In genomic region chr19:2744113-2744512, GRCh38 we compare ENCODE assay signal across 29 cellular contexts. TPM values are rescaled to one million over a fixed set of nuclear protein-coding genes. Genes with fewer than 3 reads are reported as not detected.
"Had no signal": no experiment of that assay in that cellular context is flagged by ENCODE, and none has a peak within 500 bp of the region (broad histone marks: within the 10 kb centered on the region; RNA-seq: fewer than 3 reads in every experiment).

No MANE protein-coding gene starts in this region.

- H3K9me3 ChIP-seq: body of pancreas, esophagus squamous epithelium, gastroesophageal sphincter, heart right ventricle had no signal

- DNase-seq: activated CD4-positive, alpha-beta memory T cell treated with anti-CD3 and anti-CD28 coated beads, Interleukin-2, amount 10 ng/mL, durations not matched to agents 7 days and 5 days; activated CD4-positive, alpha-beta T cell treated with anti-CD3 and anti-CD28 coated beads for 1 hour; activated CD4-positive, alpha-beta T cell treated with anti-CD3 and anti-CD28 coated beads for 4 hours; activated CD4-positive, alpha-beta T cell treated with anti-CD3 and anti-CD28 coated beads, Interleukin-2, amount 10 ng/mL, durations not matched to agents 7 days and 5 days; activated CD4-positive, alpha-beta T cell treated with anti-CD3 and anti-CD28 coated beads, Interleukin-2, amount 50 U/mL, for 4 hours; activated effector memory CD4-positive, alpha-beta T cell treated with Interleukin-2 at 50 U/mL for 16 hours; activated gamma-delta T cell treated with Interleukin-2 at 50 U/mL for 16 hours; activated naive CD4-positive, alpha-beta T cell treated with anti-CD3 and anti-CD28 coated beads, Interleukin-2, amount 50 U/mL, for 16 hours; activated naive CD4-positive, alpha-beta T cell treated with Interleukin-2 at 50 U/mL for 16 hours; activated T-cell treated with anti-CD3 and anti-CD28 coated beads, Interleukin-2, amount 50 U/mL, for 4 hours; amniotic stem cell; aorta; body of pancreas; caudate nucleus; cortex of kidney; dermis blood vessel endothelial cell; effector CD8-positive, alpha-beta T cell; esophagus squamous epithelium; foreskin melanocyte; heart right ventricle; T-helper 2 cell had no signal

- H3K36me3 ChIP-seq: esophagus squamous epithelium, gastroesophageal sphincter, heart right ventricle had no signal

- FAIRE-seq: colon, endometrium, endothelial cell of umbilical vein had no signal

- H3K27me3 ChIP-seq: body of pancreas had no signal

- ATAC-seq: activated T-cell treated with anti-CD3 and anti-CD28 coated beads, Interleukin-2, amount 50 U/mL, for 4 hours; activated T-helper 17 cell treated with anti-CD3 and anti-CD28 coated beads, Interleukin-2, amount 50 U/mL, for 72 hours; body of pancreas; gastroesophageal sphincter; heart right ventricle had no signal

- H3K27ac ChIP-seq: body of pancreas, epithelial cell of prostate, esophagus squamous epithelium, gastroesophageal sphincter, heart right ventricle had no signal

- H3K4me3 ChIP-seq: body of pancreas, esophagus squamous epithelium, gastroesophageal sphincter, heart right ventricle had no signal

RNA-seq across cellular contexts. Expression of gene DIRAS1, which starts 22.9 kb away (rescaled TPM):
- total RNA-seq: activated CD4-positive, alpha-beta memory T cell treated with anti-CD3 and anti-CD28 coated beads, Interleukin-2, amount 10 ng/mL, durations not matched to agents 7 days and 5 days; activated CD4-positive, alpha-beta T cell treated with anti-CD3 and anti-CD28 coated beads, Interleukin-2, amount 10 ng/mL, durations not matched to agents 7 days and 5 days; T-helper 1 cell treated with Interleukin-12 subunit alpha and Interleukin-12 subunit beta and Interleukin-4 antibody, amounts not matched to agents 30 ng/mL and 1 ng/mL, for 36 hours had no signal

RNA-seq across cellular contexts. Expression of gene GNG7, which starts 41.6 kb away (rescaled TPM):
- total RNA-seq: fibroblast of villous mesenchyme had no signal
